8 cellular contexts compared by ENCODE assay signal in the genomic region with DNA sequence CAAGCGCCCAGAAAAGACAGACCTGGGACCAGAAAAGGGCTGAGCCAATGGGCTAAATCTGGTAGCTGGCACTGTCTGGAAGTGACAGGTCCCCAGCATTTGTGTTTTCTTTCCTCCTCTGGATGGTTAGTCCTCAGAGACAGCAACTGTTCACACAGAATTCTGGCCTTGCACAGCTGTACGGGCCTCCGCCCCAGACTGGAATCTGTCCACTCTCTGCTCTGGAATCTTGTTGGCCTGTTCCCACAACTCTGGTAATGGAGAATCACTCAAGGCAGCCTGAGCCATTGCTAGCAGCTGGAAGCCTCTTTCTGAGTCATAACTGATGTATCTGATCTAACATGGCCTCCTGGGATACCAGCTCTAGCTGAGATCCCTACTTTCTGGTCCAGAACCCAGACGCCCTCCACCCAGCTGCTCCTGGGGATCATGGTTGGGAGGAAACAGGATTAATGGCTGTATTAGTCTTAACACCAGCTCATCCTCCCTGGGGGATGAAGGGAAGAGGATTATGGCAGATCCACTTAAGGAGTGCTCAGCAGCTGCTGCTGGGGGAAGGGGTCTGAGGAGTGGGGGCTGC. TPM values are rescaled to one million over a fixed set of nuclear protein-coding genes. Genes with fewer than 3 reads are reported as not detected.
DNase-seq lines count a peak whose midpoint lies in the region; ATAC-seq and TF ChIP-seq lines count a peak whose summit lies in the region.

No MANE protein-coding gene starts in this region.

- CTCF ChIA-PET in Panc1 (lab: Charles Lee): no interaction called here

- peaks cover 0 to 44% (median 31%) of the 10 kb centered on the region in 4 donors for H3K4me1 Mint-ChIP-seq in CD4-positive, CD25-positive, alpha-beta regulatory T cell
- peaks cover 31% of the 10 kb centered on the region for H3K4me1 Mint-ChIP-seq in endothelial cell (ENCODE audit: unreplicated experiment)

- H3K27ac Mint-ChIP-seq in CD4-positive, CD25-positive, alpha-beta regulatory T cell: peak overlapping the region; percentile 20 to 81 (median 65)
- peak overlapping the region; percentile 97 for H3K27ac Mint-ChIP-seq in endothelial cell (ENCODE audit: unreplicated experiment)

- no peaks in the 10 kb centered on the region for H3K9me3 Mint-ChIP-seq in CD4-positive, CD25-positive, alpha-beta regulatory T cell
- H3K9me3 Mint-ChIP-seq in endothelial cell (ENCODE audit: unreplicated experiment): no peaks in the 10 kb centered on the region

- no peak for ATAC-seq in CD4-positive, CD25-positive, alpha-beta regulatory T cell (ENCODE audit: low read depth in 2 of 2)
- ATAC-seq in Panc1 (peak; percentile 31; the same call in 1 of the 2 replicates), omental fat pad (ENCODE audit: low FRiP score) (peak; percentile 94)

- H3K4me1 ChIP-seq in CD4-positive, CD25-positive, alpha-beta regulatory T cell (ENCODE audit: control insufficient read depth, insufficient read depth, low read length, poor library complexity, severe bottlenecking): peaks cover 22% of the 10 kb centered on the region
- H3K4me1 ChIP-seq in Panc1 (ENCODE audit: control insufficient read depth, insufficient read depth, low read length): no peaks in the 10 kb centered on the region

- peaks cover 11% of the 10 kb centered on the region for H3K36me3 Mint-ChIP-seq in CD4-positive, CD25-positive, alpha-beta regulatory T cell
- H3K36me3 Mint-ChIP-seq in endothelial cell (ENCODE audit: low read depth, unreplicated experiment): peaks cover 19% of the 10 kb centered on the region

- POLR2A ChIA-PET in Panc1 (lab: Charles Lee): interaction anchor here (0.6 to 0.7 kb wide), 2 partner anchors 8 to 67 kb away, joined by 4 to 7 read pairs; no protein-coding TSS in a partner anchor

- H3K4me3 Mint-ChIP-seq in CD4-positive, CD25-positive, alpha-beta regulatory T cell: peak overlapping the region in 3 of 4 donors; percentile 12 to 60 (median 52)
- H3K4me3 Mint-ChIP-seq in endothelial cell (ENCODE audit: unreplicated experiment): peak overlapping the region; percentile 80

- no peak overlapping the region for H3K27ac ChIP-seq in CD4-positive, CD25-positive, alpha-beta regulatory T cell (ENCODE audit: insufficient read depth, low read length, poor library complexity, severe bottlenecking)
- H3K27ac ChIP-seq in Panc1 (ENCODE audit: low read length): 0 out of 2 replicates have a peak overlapping the region, but pooled peaks have one; percentile 23

- no peaks in the 10 kb centered on the region for H3K27me3 Mint-ChIP-seq in CD4-positive, CD25-positive, alpha-beta regulatory T cell
- peaks cover 22% of the 10 kb centered on the region for H3K27me3 Mint-ChIP-seq in endothelial cell (ENCODE audit: unreplicated experiment)

- intact Hi-C loops in Panc1 (cut with micrococcal nuclease; ENCODE audit: unreplicated experiment): no loop called here

- no peaks in the 10 kb centered on the region for H3K9me3 ChIP-seq in CD4-positive, CD25-positive, alpha-beta regulatory T cell (ENCODE audit: control insufficient read depth in 2 of 2, low read length in 2 of 2)
- no peaks in the 10 kb centered on the region for H3K9me3 ChIP-seq in Panc1 (ENCODE audit: control insufficient read depth, insufficient read depth, low read depth, low read length)

- DNase-seq in CD4-positive, CD25-positive, alpha-beta regulatory T cell: no peak
- no peak for DNase-seq in Panc1 (ENCODE audit: low read depth, low spot score)
- DNase-seq in endothelial cell (ENCODE audit: low spot score): no peak
- DNase-seq in omental fat pad (ENCODE audit: low spot score): peak; percentile 31
- DNase-seq in cerebellum (ENCODE audit: low spot score): no peak
- DNase-seq in DMS 273 (lab: John Stamatoyannopoulos, UW; ENCODE audit: unreplicated experiment): no peak
- no peak for DNase-seq in NCI-H187 (lab: John Stamatoyannopoulos, UW)
- DNase-seq in C1 segment of cervical spinal cord (lab: John Stamatoyannopoulos, UW): no peak

- H3K36me3 ChIP-seq in CD4-positive, CD25-positive, alpha-beta regulatory T cell (ENCODE audit: control insufficient read depth, insufficient read depth, low read length): no peaks in the 10 kb centered on the region
- no peaks in the 10 kb centered on the region for H3K36me3 ChIP-seq in Panc1 (ENCODE audit: control insufficient read depth, insufficient read depth, low read length)

- no peaks in the 10 kb centered on the region for H3K27me3 ChIP-seq in CD4-positive, CD25-positive, alpha-beta regulatory T cell (ENCODE audit: control insufficient read depth, insufficient read depth, low read length)
- H3K27me3 ChIP-seq in Panc1 (ENCODE audit: control insufficient read depth, insufficient read depth, low read length): no peaks in the 10 kb centered on the region

- TF ChIP-seq CTCF in Panc1 (IDR thresholded peaks at IDR 0.05): no peak
- no peak for TF ChIP-seq CTCF in endothelial cell (IDR thresholded peaks at IDR 0.05; ENCODE audit: unreplicated experiment)
- TF ChIP-seq CTCF in omental fat pad (IDR thresholded peaks at IDR 0.05): no peak

- in situ Hi-C loops in Panc1 (cut with HindIII; ENCODE audit: low pct_unique_long_range_greater_than_20kb, low sequenced_read_pairs): no loop called here

- no peak overlapping the region for H3K4me3 ChIP-seq in CD4-positive, CD25-positive, alpha-beta regulatory T cell (ENCODE audit: low read depth, low read length)
- no peak overlapping the region for H3K4me3 ChIP-seq in Panc1 (ENCODE audit: low read depth in 2 of 2, low read length in 2 of 2)

- no TSS peak for BruUV-seq in Panc1 (replicated peaks; lab: Mats Ljungman, UMichigan)

RNA-seq across cellular contexts. Expression of a gene that starts 9.1 kb away (rescaled TPM):
- 16.8 TPM for total RNA-seq in CD4-positive, CD25-positive, alpha-beta regulatory T cell
- polyA plus RNA-seq in CD4-positive, CD25-positive, alpha-beta regulatory T cell: 10 to 100 TPM in 1 of 4 donors, 1 to 10 TPM in 3; 6.4 to 15.8 (median 7.6) TPM
- total RNA-seq in Panc1 (2021; ENCODE audit: unreplicated experiment) (21.5 TPM), endothelial cell (ENCODE audit: unreplicated experiment) (13.6 TPM), omental fat pad (10 to 100 TPM in 2 of 4 donors, 1 to 10 TPM in 2; 7.4 to 13.9 (median 10.8) TPM), cerebellum (9.3 TPM)
- 26.7 TPM for polyA plus RNA-seq in Panc1 (2012; ENCODE audit: insufficient read length)

RNA-seq across cellular contexts. Expression of a gene that starts 9.2 kb away (rescaled TPM):
- 23.4 TPM for total RNA-seq in CD4-positive, CD25-positive, alpha-beta regulatory T cell
- polyA plus RNA-seq in CD4-positive, CD25-positive, alpha-beta regulatory T cell: 1 to 10 TPM; 2.2 to 5.5 (median 3.4) TPM
- total RNA-seq in Panc1 (2021; ENCODE audit: unreplicated experiment): 26.8 TPM
- 16.4 TPM for polyA plus RNA-seq in Panc1 (2012; ENCODE audit: insufficient read length)
- total RNA-seq in endothelial cell (ENCODE audit: unreplicated experiment): 25.5 TPM
- total RNA-seq in omental fat pad: 10 to 100 TPM in 3 of 4 donors, 1 to 10 TPM in 1; 8.1 to 18.0 (median 11.9) TPM
- total RNA-seq in cerebellum: 16.7 TPM

RNA-seq across cellular contexts. Expression of a gene that starts 23.8 kb away (rescaled TPM):
- total RNA-seq in CD4-positive, CD25-positive, alpha-beta regulatory T cell: 8.2 TPM
- polyA plus RNA-seq in CD4-positive, CD25-positive, alpha-beta regulatory T cell: 1 to 10 TPM in 1 of 4 donors, under 1 TPM in 3; 0.41 to 1.7 (median 0.59) TPM
- total RNA-seq in Panc1 (2021; ENCODE audit: unreplicated experiment) (3.4 TPM), endothelial cell (ENCODE audit: unreplicated experiment) (1.8 TPM), omental fat pad (1 to 10 TPM in 2 of 4 donors, under 1 TPM in 2; 0.63 to 2.2 (median 1.3) TPM), cerebellum (5.0 TPM)
- 1.8 TPM for polyA plus RNA-seq in Panc1 (2012; ENCODE audit: insufficient read length)

RNA-seq across cellular contexts. Expression of a gene that starts 29.6 kb away (rescaled TPM):
- total RNA-seq in CD4-positive, CD25-positive, alpha-beta regulatory T cell: 38.1 TPM
- 100 to 1,000 TPM in 3 of 4 donors, 10 to 100 TPM in 1; 97.8 to 113 (median 105) TPM for polyA plus RNA-seq in CD4-positive, CD25-positive, alpha-beta regulatory T cell
- 109 TPM for total RNA-seq in Panc1 (2021; ENCODE audit: unreplicated experiment)
- polyA plus RNA-seq in Panc1 (2012; ENCODE audit: insufficient read length): 175 TPM
- 59.6 TPM for total RNA-seq in endothelial cell (ENCODE audit: unreplicated experiment)
- 100 to 1,000 TPM in 2 of 4 donors, 10 to 100 TPM in 2; 85.6 to 128 (median 99.3) TPM for total RNA-seq in omental fat pad
- total RNA-seq in cerebellum: 41.4 TPM

RNA-seq across cellular contexts. Expression of a gene that starts 31.6 kb away (rescaled TPM):
- total RNA-seq in CD4-positive, CD25-positive, alpha-beta regulatory T cell: 80.7 TPM
- polyA plus RNA-seq in CD4-positive, CD25-positive, alpha-beta regulatory T cell: 10 to 100 TPM; 19.1 to 28.0 (median 25.0) TPM
- total RNA-seq in Panc1 (2021; ENCODE audit: unreplicated experiment) (65.2 TPM), endothelial cell (ENCODE audit: unreplicated experiment) (74.2 TPM), omental fat pad (10 to 100 TPM; 40.9 to 93.7 (median 66.8) TPM), cerebellum (16.4 TPM)
- polyA plus RNA-seq in Panc1 (2012; ENCODE audit: insufficient read length): 109 TPM

Comparison
In these comparisons a context has a peak if more than half of its experiments do, and no peak if none do; other contexts are left out.
1. ATAC-seq: peak in Panc1 (single experiment) and omental fat pad (single experiment); none in CD4-positive, CD25-positive, alpha-beta regulatory T cell (0 of 2).